In genomic region chr2:234949762-234950434, GRCh38 we compare ENCODE assay signal across 10 cellular contexts. TPM values are rescaled to one million over a fixed set of nuclear protein-coding genes. Genes with fewer than 3 reads are reported as not detected.
A peak's percentile ranks its signal among the peaks of the same experiment; 100 is the strongest.
DNase-seq lines count a peak whose midpoint lies in the region; ATAC-seq and TF ChIP-seq lines count a peak whose summit lies in the region.
"Had no signal": no experiment of that assay in that cellular context is flagged by ENCODE, and none has a peak within 500 bp of the region (broad histone marks: within the 10 kb centered on the region; RNA-seq: fewer than 3 reads in every experiment).

No MANE protein-coding gene starts in this region.

- H3K4me1 ChIP-seq in gastroesophageal sphincter = peaks cover 0 to 43% (median 10%) of the 10 kb centered on the region in 3 donors
- H3K4me1 ChIP-seq in stomach = peaks cover 14 to 37% (median 33%) of the 10 kb centered on the region in 4 donors
- H3K4me1 ChIP-seq in uterus = no peaks in the 10 kb centered on the region
- H3K4me1 ChIP-seq in upper lobe of left lung = peaks cover 6 to 39% (median 14%) of the 10 kb centered on the region in 4 donors

- H3K27me3 Mint-ChIP-seq in activated B cell treated with CpG ODN at 0.5 μM for 24 hours = peaks cover 54% of the 10 kb centered on the region
- peaks cover 65% of the 10 kb centered on the region for H3K27me3 Mint-ChIP-seq in activated T-cell treated with anti-CD3 and anti-CD28 coated beads, Interleukin-2, amount 50 U/mL, for 4 hours (ENCODE audit: low read depth)

- H3K36me3 ChIP-seq in gastroesophageal sphincter (no peaks in the 10 kb centered on the region), stomach (no peaks in the 10 kb centered on the region), uterus (no peaks in the 10 kb centered on the region), upper lobe of left lung (no peaks in the 10 kb centered on the region)

- TF ChIP-seq EP300 in gastroesophageal sphincter (IDR thresholded peaks at IDR 0.05) = no peak
- TF ChIP-seq EP300 in stomach (IDR thresholded peaks at IDR 0.05) = no peak
- TF ChIP-seq EP300 in upper lobe of left lung (IDR thresholded peaks at IDR 0.05) = no peak

- TF ChIP-seq CTCF in activated B cell treated with CpG ODN at 0.5 μM for 24 hours (IDR thresholded peaks at IDR 0.05) (no peak), gastroesophageal sphincter (IDR thresholded peaks at IDR 0.05) (no peak), stomach (IDR thresholded peaks at IDR 0.05) (no peak), uterus (IDR thresholded peaks at IDR 0.05) (no peak), upper lobe of left lung (IDR thresholded peaks at IDR 0.05) (no peak)

- H3K4me3 ChIP-seq in gastroesophageal sphincter (no peak overlapping the region), stomach (no peak overlapping the region), uterus (no peak overlapping the region), upper lobe of left lung (no peak overlapping the region)

- H3K4me3 Mint-ChIP-seq in activated B cell treated with CpG ODN at 0.5 μM for 24 hours = peak overlapping the region; percentile 3
- no peak overlapping the region for H3K4me3 Mint-ChIP-seq in activated T-cell treated with anti-CD3 and anti-CD28 coated beads, Interleukin-2, amount 50 U/mL, for 4 hours

- peaks cover 15% of the 10 kb centered on the region for H3K4me1 Mint-ChIP-seq in activated B cell treated with CpG ODN at 0.5 μM for 24 hours
- peaks cover 12% of the 10 kb centered on the region for H3K4me1 Mint-ChIP-seq in activated T-cell treated with anti-CD3 and anti-CD28 coated beads, Interleukin-2, amount 50 U/mL, for 4 hours (ENCODE audit: low read depth)

- peak overlapping the region in 3 of 4 donors; percentile 88 to 92 (median 88) for H3K27ac ChIP-seq in gastroesophageal sphincter
- peak overlapping the region in 4 of 5 donors; percentile 5 to 96 (median 92) for H3K27ac ChIP-seq in stomach
- H3K27ac ChIP-seq in uterus = no peak overlapping the region
- no peak overlapping the region for H3K27ac ChIP-seq in upper lobe of left lung
- H3K27ac ChIP-seq: 22Rv1 had no signal

- WGBS in gastroesophageal sphincter (ENCODE audit: low coverage in 1 of 2), 2 donors = 63 to 77% methylated on average over 6 of the region's 6 CpGs
- 64 to 76% (median 72%) methylated on average over 6 of the region's 6 CpGs for WGBS in stomach, 5 donors
- WGBS in upper lobe of left lung, 2 donors = 72 to 82% methylated on average over 6 of the region's 6 CpGs

- H3K27me3 ChIP-seq in gastroesophageal sphincter (no peaks in the 10 kb centered on the region), stomach (peaks cover 0 to 42% (median 3%) of the 10 kb centered on the region in 3 donors), uterus (no peaks in the 10 kb centered on the region), upper lobe of left lung (peaks cover 0 to 3% (median 0%) of the 10 kb centered on the region in 4 donors)

- no peak for ATAC-seq in activated B cell treated with CpG ODN at 0.5 μM for 24 hours (ENCODE audit: low read depth)
- no peak for ATAC-seq in gastroesophageal sphincter
- ATAC-seq in upper lobe of left lung (ENCODE audit: low FRiP score in 2 of 2) = no peak
- no peak for ATAC-seq in activated T-cell treated with anti-CD3 and anti-CD28 coated beads, Interleukin-2, amount 50 U/mL, for 4 hours

- no peaks in the 10 kb centered on the region for H3K9me3 Mint-ChIP-seq in activated B cell treated with CpG ODN at 0.5 μM for 24 hours
- H3K9me3 Mint-ChIP-seq in activated T-cell treated with anti-CD3 and anti-CD28 coated beads, Interleukin-2, amount 50 U/mL, for 4 hours = no peaks in the 10 kb centered on the region

- CTCF ChIA-PET in activated B cell treated with CpG ODN at 0.5 μM for 24 hours (lab: Charles Lee) = no interaction called here

- H3K9me3 ChIP-seq in gastroesophageal sphincter = no peaks in the 10 kb centered on the region
- no peaks in the 10 kb centered on the region for H3K9me3 ChIP-seq in stomach
- no peaks in the 10 kb centered on the region for H3K9me3 ChIP-seq in uterus
- H3K9me3 ChIP-seq in upper lobe of left lung = no peaks in the 10 kb centered on the region

- H3K27ac Mint-ChIP-seq in activated B cell treated with CpG ODN at 0.5 μM for 24 hours = no peak overlapping the region

- DNase-seq in DMS79 treated with DMSO at 0.1 percent for 48 hours (lab: John Stamatoyannopoulos, UW) = peak; percentile 31
- no peak for DNase-seq in DMS79 (lab: John Stamatoyannopoulos, UW)
- DNase-seq in activated B cell treated with CpG ODN at 0.5 μM for 24 hours = no peak
- no peak for DNase-seq in stomach
- DNase-seq in uterus = no peak
- no peak for DNase-seq in upper lobe of left lung
- no peak for DNase-seq in activated T-cell treated with anti-CD3 and anti-CD28 coated beads, Interleukin-2, amount 50 U/mL, for 4 hours
- DNase-seq: NCI-H1105 had no signal

- TF ChIP-seq POLR2A in gastroesophageal sphincter (IDR thresholded peaks at IDR 0.05) (no peak), stomach (IDR thresholded peaks at IDR 0.05) (no peak), uterus (IDR thresholded peaks at IDR 0.05) (no peak), upper lobe of left lung (IDR thresholded peaks at IDR 0.05) (no peak)

- no peaks in the 10 kb centered on the region for H3K36me3 Mint-ChIP-seq in activated B cell treated with CpG ODN at 0.5 μM for 24 hours (ENCODE audit: low read depth)
- no peaks in the 10 kb centered on the region for H3K36me3 Mint-ChIP-seq in activated T-cell treated with anti-CD3 and anti-CD28 coated beads, Interleukin-2, amount 50 U/mL, for 4 hours (ENCODE audit: insufficient read depth)

- intact Hi-C loops in activated B cell treated with CpG ODN at 0.5 μM for 24 hours (cut with micrococcal nuclease) = loop anchor here (5.0 kb wide), 2 partner anchors 97 to 398 kb away; no protein-coding TSS in a partner anchor
- intact Hi-C loops in stomach (cut with DNase I; ENCODE audit: low total_unique reads) = loop anchor here (10.0 kb wide), 1 partner anchor 95 kb away; no protein-coding TSS in a partner anchor
- intact Hi-C loops in uterus (cut with DNase I; ENCODE audit: low total_unique reads) = no loop called here

- POLR2A ChIA-PET in activated B cell treated with CpG ODN at 0.5 μM for 24 hours (lab: Charles Lee) = no interaction called here

RNA-seq across cellular contexts. Expression of gene SH3BP4, which starts 1.9 kb away (rescaled TPM):
- total RNA-seq in activated B cell treated with CpG ODN at 0.5 μM for 24 hours (0.76 and 1.1 TPM in 2 replicates), gastroesophageal sphincter (10 to 100 TPM; 29.3 to 63.0 (median 42.9) TPM), stomach (10 to 100 TPM; 12.8 to 54.0 (median 41.5) TPM), uterus (10 to 100 TPM; 13.5 to 28.4 (median 20.1) TPM), upper lobe of left lung (10 to 100 TPM; 27.3 to 57.3 (median 33.4) TPM)
- polyA plus RNA-seq in stomach = 10 to 100 TPM; 10.2 to 20.0 (median 17.6) TPM
- total RNA-seq in activated T-cell treated with anti-CD3 and anti-CD28 coated beads, Interleukin-2, amount 50 U/mL, for 4 hours = under 1 TPM; 0.18 to 0.46 (median 0.30) TPM

Comparison
In these comparisons a context has a peak if more than half of its experiments do, and no peak if none do; other contexts are left out.
1. H3K27ac ChIP-seq: peak in gastroesophageal sphincter (3 of 4) and stomach (4 of 5); none in uterus (0 of 2) and upper lobe of left lung (0 of 4).